In genomic region chr15:101320501-101321052, GRCh38 we compare ENCODE assay signal across 1 cellular context.
TF ChIP-seq lines count a peak whose summit lies in the region.

No MANE protein-coding gene starts in this region.

TF ChIP-seq in SK-N-SH, 30 proteins besides CTCF, POLR2A, EP300 and RAD21 (continued from another document):
- TF ChIP-seq, protein P1, sequence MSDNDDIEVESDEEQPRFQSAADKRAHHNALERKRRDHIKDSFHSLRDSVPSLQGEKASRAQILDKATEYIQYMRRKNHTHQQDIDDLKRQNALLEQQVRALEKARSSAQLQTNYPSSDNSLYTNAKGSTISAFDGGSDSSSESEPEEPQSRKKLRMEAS (IDR thresholded peaks at IDR 0.05; ENCODE audit: low read depth) = no peak
- TF ChIP-seq SIN3A (IDR thresholded peaks at IDR 0.05; ENCODE audit: borderline replicate concordance, low read depth, low read length) (no peak), EZH2phosphoT487 (IDR thresholded peaks at IDR 0.05; ENCODE audit: borderline replicate concordance, low read depth) (no peak), NRF1 (IDR thresholded peaks at IDR 0.05; ENCODE audit: low read depth, low read length) (no peak), MEF2A (IDR thresholded peaks at IDR 0.05; ENCODE audit: borderline replicate concordance, low read depth) (no peak), FOXJ3 (CRISPR knock-in tag; IDR thresholded peaks at IDR 0.05) (no peak), USF1 (IDR thresholded peaks at IDR 0.05; ENCODE audit: borderline replicate concordance, low read depth) (no peak), JUND (IDR thresholded peaks at IDR 0.05) (no peak)
